21 cellular contexts compared by ENCODE assay signal in genomic region chr3:7166460-7166859, GRCh38.
"Had no signal": no experiment of that assay in that cellular context is flagged by ENCODE, and none has a peak within 500 bp of the region (broad histone marks: within the 10 kb centered on the region; RNA-seq: fewer than 3 reads in every experiment).

No MANE protein-coding gene starts in this region.

- H3K27ac ChIP-seq: cardiac muscle cell, esophagus squamous epithelium, tibial artery had no signal

- ATAC-seq: activated CD8-positive, alpha-beta T cell treated with anti-CD3 and anti-CD28 coated beads for 36 hours; activated T-helper 17 cell treated with anti-CD3 and anti-CD28 coated beads, Interleukin-2, amount 50 U/mL, for 72 hours; effector memory CD8-positive, alpha-beta T cell had no signal

- FAIRE-seq: urothelium cell line had no signal

- H3K27me3 ChIP-seq: cardiac muscle cell, esophagus squamous epithelium, tibial artery had no signal

- H3K36me3 ChIP-seq: cardiac muscle cell, esophagus squamous epithelium, tibial artery had no signal

- H3K4me3 ChIP-seq: cardiac muscle cell, esophagus squamous epithelium, tibial artery had no signal

- H3K9me3 ChIP-seq: esophagus squamous epithelium, tibial artery had no signal

- H3K4me1 ChIP-seq: esophagus squamous epithelium, tibial artery had no signal

- DNase-seq: activated B cell treated with CpG ODN at 0.5 μM for 24 hours; activated CD4-positive, alpha-beta T cell treated with anti-CD3 and anti-CD28 coated beads for 4 hours; activated CD8-positive, alpha-beta T cell treated with anti-CD3 and anti-CD28 coated beads for 36 hours; activated naive CD4-positive, alpha-beta T cell; activated naive CD8-positive, alpha-beta T cell treated with anti-CD3 and anti-CD28 coated beads for 36 hours; activated T-cell treated with anti-CD3 and anti-CD28 coated beads, Interleukin-2, amount 50 U/mL, for 1 hour; amniotic stem cell; effector memory CD8-positive, alpha-beta T cell; esophagus squamous epithelium; hippocampal formation; islet precursor cell; naive B cell; stimulated activated CD4-positive, alpha-beta T cell treated with anti-CD3 and anti-CD28 coated beads, Interleukin-12 subunit alpha, Interleukin-12 subunit beta, amount 100 ng/mL, for 4 hours; stimulated activated CD4-positive, alpha-beta T cell treated with anti-CD3 and anti-CD28 coated beads, Interleukin-1b, Interleukin-23, amount 100 ng/mL, for 48 hours; stimulated activated CD8-positive, alpha-beta memory T cell treated with anti-CD3 and anti-CD28 coated beads, Interleukin-4, amount 100 ng/mL, for 48 hours; stimulated activated naive CD4-positive, alpha-beta T cell; SW 1271; tibial artery had no signal
